Comparison of ENCODE assay signal across 25 cellular contexts in genomic region chr20:62028384-62028783, GRCh38.
"Had no signal": no experiment of that assay in that cellular context is flagged by ENCODE, and none has a peak within 500 bp of the region (broad histone marks: within the 10 kb centered on the region; RNA-seq: fewer than 3 reads in every experiment).

No MANE protein-coding gene starts in this region.

- H3K4me3 Mint-ChIP-seq: activated CD8-positive, alpha-beta T cell treated with anti-CD3 and anti-CD28 coated beads for 36 hours; activated naive CD4-positive, alpha-beta T cell treated with anti-CD3 and anti-CD28 coated beads, Interleukin-2, amount 50 U/mL, for 24 hours had no signal

- H3K9me3 ChIP-seq: breast epithelium, SJCRH30, SK-N-SH had no signal

- H3K9ac ChIP-seq: SK-N-SH had no signal

- H3K27ac Mint-ChIP-seq: activated CD8-positive, alpha-beta T cell treated with anti-CD3 and anti-CD28 coated beads for 36 hours; activated naive CD4-positive, alpha-beta T cell treated with anti-CD3 and anti-CD28 coated beads, Interleukin-2, amount 50 U/mL, for 24 hours had no signal

- H3K4me1 ChIP-seq: SJCRH30 had no signal

- H3K4me2 ChIP-seq: SK-N-SH had no signal

- H3K36me3 ChIP-seq: breast epithelium, SJCRH30, WERI-Rb-1 had no signal

- H3K9me3 Mint-ChIP-seq: activated CD8-positive, alpha-beta T cell treated with anti-CD3 and anti-CD28 coated beads for 36 hours; activated naive CD4-positive, alpha-beta T cell treated with anti-CD3 and anti-CD28 coated beads, Interleukin-2, amount 50 U/mL, for 24 hours had no signal

- H3K27ac ChIP-seq: breast epithelium, SJCRH30, WERI-Rb-1 had no signal

- H3K27me3 Mint-ChIP-seq: activated CD8-positive, alpha-beta T cell treated with anti-CD3 and anti-CD28 coated beads for 36 hours; activated naive CD4-positive, alpha-beta T cell treated with anti-CD3 and anti-CD28 coated beads, Interleukin-2, amount 50 U/mL, for 24 hours had no signal

- H3K4me3 ChIP-seq: breast epithelium, SJCRH30 had no signal

- ATAC-seq: activated CD4-positive, CD25-positive, alpha-beta regulatory T cell treated with anti-CD3 and anti-CD28 coated beads, Interleukin-2, amount 50 U/mL, for 24 hours; activated CD8-positive, alpha-beta T cell treated with anti-CD3 and anti-CD28 coated beads for 36 hours; Panc1 had no signal

- DNase-seq: activated CD4-positive, alpha-beta T cell treated with anti-CD3 and anti-CD28 coated beads for 4 hours; activated CD8-positive, alpha-beta memory T cell treated with anti-CD3 and anti-CD28 coated beads, Interleukin-2, amount 50 U/mL, for 4 hours; activated CD8-positive, alpha-beta T cell treated with anti-CD3 and anti-CD28 coated beads for 36 hours; activated effector memory CD4-positive, alpha-beta T cell treated with Interleukin-2 at 50 U/mL for 16 hours; activated naive CD4-positive, alpha-beta T cell; caudate nucleus; KG1; NCI-H1048; NCI-H146; NCI-H1930; NCI-H2107; NCI-H345; NCI-H510A; NCI-H526 treated with DMSO at 0.1 percent for 48 hours; NCI-H82; Right ventricle myocardium superior; RPMI8226; SJCRH30; SK-N-SH; T-helper 1 cell; WERI-Rb-1 had no signal

- H3K27me3 ChIP-seq: breast epithelium, SJCRH30 had no signal
